ENCODE assay signal across 14 cellular contexts in genomic region chr17:80362428-80363119, GRCh38. TPM values are rescaled to one million over a fixed set of nuclear protein-coding genes. Genes with fewer than 3 reads are reported as not detected.
DNase-seq lines count a peak whose midpoint lies in the region; ATAC-seq, FAIRE-seq and TF ChIP-seq lines count a peak whose summit lies in the region.
"Had no signal": no experiment of that assay in that cellular context is flagged by ENCODE, and none has a peak within 500 bp of the region (broad histone marks: within the 10 kb centered on the region; RNA-seq: fewer than 3 reads in every experiment).

No MANE protein-coding gene starts in this region.

- H3K4me1 Mint-ChIP-seq in WTC11: no peaks in the 10 kb centered on the region
- H3K4me1 Mint-ChIP-seq: activated CD4-positive, alpha-beta T cell treated with anti-CD3 and anti-CD28 coated beads for 36 hours; memory B cell had no signal

- no peak overlapping the region for H3K4me3 Mint-ChIP-seq in WTC11
- H3K4me3 Mint-ChIP-seq: activated CD4-positive, alpha-beta T cell treated with anti-CD3 and anti-CD28 coated beads for 36 hours; memory B cell had no signal

- peaks cover 9% of the 10 kb centered on the region for H3K9me3 Mint-ChIP-seq in WTC11
- H3K9me3 Mint-ChIP-seq: memory B cell had no signal

- peaks cover 73% of the 10 kb centered on the region for H3K36me3 Mint-ChIP-seq in WTC11

- H3K36me3 ChIP-seq in lung (ENCODE audit: control insufficient read depth in 2 of 2, insufficient read depth in 2 of 2, low read length in 2 of 2): peaks cover 30 to 67% of the 10 kb centered on the region in 2 donors

- TF ChIP-seq CTCF in lung (IDR thresholded peaks at IDR 0.05; ENCODE audit: control extremely low read depth, extremely low read depth) (no peak), WTC11 (IDR thresholded peaks at IDR 0.05) (no peak)

- DNase-seq in AG08396 (ENCODE audit: low spot score): peak; percentile 74
- peak; percentile 21 for DNase-seq in RCC 7860 (ENCODE audit: low spot score)
- peak; percentile 51 for DNase-seq in fibroblast of peridontal ligament (ENCODE audit: extremely low read depth)
- no peak for DNase-seq in lung (ENCODE audit: low spot score)
- DNase-seq in GM19238 (ENCODE audit: insufficient read length, low spot score): no peak
- DNase-seq in WTC11 (ENCODE audit: low spot score): no peak
- no peak for DNase-seq in NCI-H510A treated with DMSO at 0.1 percent for 48 hours (lab: John Stamatoyannopoulos, UW)
- no peak for DNase-seq in NCI-H774 (lab: John Stamatoyannopoulos, UW)
- DNase-seq: activated CD4-positive, alpha-beta T cell treated with anti-CD3 and anti-CD28 coated beads for 36 hours; NCI-H2171 treated with DMSO at 0.1 percent for 48 hours had no signal

- POLR2A ChIA-PET in WTC11 (lab: Charles Lee): interaction anchor here (0.5 to 1.2 kb wide), 2 partner anchors 89 to 261 kb away, joined by 3 to 7 read pairs; partner anchors contain the start of gene GAA

- H3K4me1 ChIP-seq in lung (ENCODE audit: control insufficient read depth in 2 of 2, insufficient read depth in 2 of 2, low read length in 2 of 2): no peaks in the 10 kb centered on the region
- H3K4me1 ChIP-seq: thyroid gland had no signal

- ATAC-seq in lung (ENCODE audit: insufficient read depth, low FRiP score) (peak; percentile 39), WTC11 (no peak)
- ATAC-seq: activated CD4-positive, alpha-beta T cell treated with anti-CD3 and anti-CD28 coated beads for 36 hours; HCT116 had no signal

- WGBS in lung, 2 donors: 72 to 86% methylated on average over 18 of the region's 18 CpGs

- no peak overlapping the region for H3K27ac ChIP-seq in lung (ENCODE audit: low read depth in 1 of 2, low read length in 1 of 2)
- H3K27ac ChIP-seq: thyroid gland had no signal

- no peak overlapping the region for H3K4me3 ChIP-seq in lung
- H3K4me3 ChIP-seq: thyroid gland had no signal

- H3K9me3 ChIP-seq in lung (ENCODE audit: control insufficient read depth in 2 of 2, insufficient read depth in 1 of 2, low read length in 1 of 2): no peaks in the 10 kb centered on the region
- H3K9me3 ChIP-seq: thyroid gland had no signal

- no peaks in the 10 kb centered on the region for H3K27me3 ChIP-seq in lung (ENCODE audit: control insufficient read depth, insufficient read depth)
- H3K27me3 ChIP-seq: thyroid gland had no signal

- H3K27ac Mint-ChIP-seq in WTC11: no peak overlapping the region
- H3K27ac Mint-ChIP-seq: activated CD4-positive, alpha-beta T cell treated with anti-CD3 and anti-CD28 coated beads for 36 hours; memory B cell had no signal

- no peak for FAIRE-seq in RCC 7860 (lab: Jason Lieb, UNC)
- FAIRE-seq: bronchial epithelial cell had no signal

- no peaks in the 10 kb centered on the region for H3K27me3 Mint-ChIP-seq in WTC11 (ENCODE audit: low read depth)
- H3K27me3 Mint-ChIP-seq: activated CD4-positive, alpha-beta T cell treated with anti-CD3 and anti-CD28 coated beads for 36 hours; memory B cell had no signal

- CTCF ChIA-PET in WTC11 (lab: Charles Lee): interaction anchor here (1.0 to 3.8 kb wide), 5 partner anchors 24 to 172 kb away, joined by 3 to 63 read pairs (median 7); no protein-coding TSS in a partner anchor

TF ChIP-seq in WTC11, 78 proteins besides CTCF, POLR2A, EP300 and RAD21 (continues in another document):
- TF ChIP-seq ATF3 (CRISPR knock-in tag; conservative IDR thresholded peaks at IDR 0.05) (no peak), MAX (CRISPR knock-in tag; IDR thresholded peaks at IDR 0.05) (no peak), NFATC4 (CRISPR knock-in tag; IDR thresholded peaks at IDR 0.05) (no peak), ZNF219 (CRISPR knock-in tag; IDR thresholded peaks at IDR 0.05; ENCODE audit: borderline replicate concordance) (no peak), ZNF671 (CRISPR knock-in tag; IDR thresholded peaks at IDR 0.05) (no peak), IRF1 (CRISPR knock-in tag; IDR thresholded peaks at IDR 0.05) (no peak), FOXK1 (CRISPR knock-in tag; IDR thresholded peaks at IDR 0.05) (no peak), ZNF532 (CRISPR knock-in tag; IDR thresholded peaks at IDR 0.05; ENCODE audit: borderline replicate concordance) (no peak), ZNF281 (CRISPR knock-in tag; IDR thresholded peaks at IDR 0.05) (no peak), ZNF396 (CRISPR knock-in tag; IDR thresholded peaks at IDR 0.05; ENCODE audit: borderline replicate concordance) (no peak), ATF1 (CRISPR knock-in tag; IDR thresholded peaks at IDR 0.05) (no peak), ETV6 (CRISPR knock-in tag; IDR thresholded peaks at IDR 0.05) (no peak), ZNF232 (CRISPR knock-in tag; IDR thresholded peaks at IDR 0.05) (no peak), SMAD3 (CRISPR knock-in tag; IDR thresholded peaks at IDR 0.05; ENCODE audit: borderline replicate concordance) (no peak)

RNA-seq across cellular contexts. Expression of gene ENDOV, which starts 52.4 kb away (rescaled TPM):
- total RNA-seq in lung (10 to 100 TPM; 21.7 to 28.8 TPM), WTC11 (2021) (18.1 to 25.2 TPM (median 20.6 TPM) in 3 replicates)
- 10 to 100 TPM; 11.8 to 23.0 TPM for polyA plus RNA-seq in lung

Comparison
In these comparisons a context has a peak if more than half of its experiments do, and no peak if none do; other contexts are left out.
1. DNase-seq: peak in AG08396 (single experiment), RCC 7860 (single experiment) and fibroblast of peridontal ligament (single experiment); none in lung (single experiment), GM19238 (single experiment), WTC11 (single experiment), NCI-H510A treated with DMSO at 0.1 percent for 48 hours (single experiment) and NCI-H774 (single experiment).